11 cellular contexts compared by ENCODE assay signal in genomic region chr1:66283583-66284041, GRCh38.
DNase-seq lines count a peak whose midpoint lies in the region; ATAC-seq and TF ChIP-seq lines count a peak whose summit lies in the region.
"Had no signal": no experiment of that assay in that cellular context is flagged by ENCODE, and none has a peak within 500 bp of the region (broad histone marks: within the 10 kb centered on the region; RNA-seq: fewer than 3 reads in every experiment).

No MANE protein-coding gene starts in this region.

- no peaks in the 10 kb centered on the region for H3K27me3 ChIP-seq in smooth muscle cell (ENCODE audit: low read depth)

- H3K9me3 Mint-ChIP-seq in activated CD4-positive, alpha-beta T cell treated with anti-CD3 and anti-CD28 coated beads, Interleukin-2, amount 10 ng/mL, durations not matched to agents 24 days and 14 days = peaks cover 3% of the 10 kb centered on the region

- no peaks in the 10 kb centered on the region for H3F3A ChIP-seq in smooth muscle cell (ENCODE audit: low read depth)

- no peak overlapping the region for H3K4me3 ChIP-seq in smooth muscle cell

- no peaks in the 10 kb centered on the region for H4K20me1 ChIP-seq in smooth muscle cell (ENCODE audit: low read depth)

- H3K4me1 ChIP-seq in smooth muscle cell (ENCODE audit: low read depth) = no peaks in the 10 kb centered on the region

- TF ChIP-seq CTCF in smooth muscle cell (IDR thresholded peaks at IDR 0.05; ENCODE audit: borderline replicate concordance, insufficient read depth, poor library complexity, severe bottlenecking) = no peak

- H3K27ac Mint-ChIP-seq in activated CD4-positive, alpha-beta T cell treated with anti-CD3 and anti-CD28 coated beads, Interleukin-2, amount 10 ng/mL, durations not matched to agents 24 days and 14 days = peak overlapping the region; percentile 92

- H3K36me3 ChIP-seq in smooth muscle cell (ENCODE audit: low read depth) = no peaks in the 10 kb centered on the region

- H3K27me3 Mint-ChIP-seq in activated CD4-positive, alpha-beta T cell treated with anti-CD3 and anti-CD28 coated beads, Interleukin-2, amount 10 ng/mL, durations not matched to agents 24 days and 14 days = no peaks in the 10 kb centered on the region

- H3K79me2 ChIP-seq in smooth muscle cell (ENCODE audit: low read depth) = no peaks in the 10 kb centered on the region

- H3K9me3 ChIP-seq in smooth muscle cell (replicated peaks; ENCODE audit: low read depth) = no peaks in the 10 kb centered on the region

- H3K9ac ChIP-seq in smooth muscle cell (ENCODE audit: low read depth) = no peak overlapping the region

- peak; percentile 79 for DNase-seq in activated CD4-positive, alpha-beta T cell treated with anti-CD3 and anti-CD28 coated beads, Interleukin-2, amount 10 ng/mL, durations not matched to agents 24 days and 14 days
- no peak for DNase-seq in activated CD4-positive, alpha-beta T cell treated with anti-CD3 and anti-CD28 coated beads for 4 hours
- DNase-seq in RPMI7951 (ENCODE audit: low read depth) (peak; percentile 67), smooth muscle cell (lab: John Stamatoyannopoulos, UW; ENCODE audit: unreplicated experiment) (no peak), HT-29 (ENCODE audit: low spot score) (no peak), OCI-M1 (lab: John Stamatoyannopoulos, UW) (no peak), germinal center (ENCODE audit: low spot score) (no peak)
- DNase-seq: ACHN; NCI-H1694; stimulated activated naive CD4-positive, alpha-beta T cell treated with Interleukin-2 at 50 U/mL for 16 hours had no signal

- H3K4me2 ChIP-seq in smooth muscle cell = peak overlapping the region; percentile 11

- H3K27ac ChIP-seq in smooth muscle cell (ENCODE audit: low read depth) = no peak overlapping the region

- peak; percentile 53 for ATAC-seq in HG02840 (IDR thresholded peaks at IDR 0.05; ENCODE audit: low FRiP score, unreplicated experiment)

- no peaks in the 10 kb centered on the region for H3K36me3 Mint-ChIP-seq in activated CD4-positive, alpha-beta T cell treated with anti-CD3 and anti-CD28 coated beads, Interleukin-2, amount 10 ng/mL, durations not matched to agents 24 days and 14 days (ENCODE audit: low read depth)

- peaks cover 61% of the 10 kb centered on the region for H3K4me1 Mint-ChIP-seq in activated CD4-positive, alpha-beta T cell treated with anti-CD3 and anti-CD28 coated beads, Interleukin-2, amount 10 ng/mL, durations not matched to agents 24 days and 14 days

- no peak overlapping the region for H2AFZ ChIP-seq in smooth muscle cell (ENCODE audit: low read depth)

- intact Hi-C loops in activated CD4-positive, alpha-beta T cell treated with anti-CD3 and anti-CD28 coated beads, Interleukin-2, amount 10 ng/mL, durations not matched to agents 24 days and 14 days (cut with micrococcal nuclease) = loop anchor here (1.0 to 10.0 kb wide), 6 partner anchors 8 to 1049 kb away; no protein-coding TSS in a partner anchor

- WGBS in smooth muscle cell (ENCODE audit: low lambda C conversion rate) = 83% methylated on average over 3 of the region's 3 CpGs

- H3K4me3 Mint-ChIP-seq in activated CD4-positive, alpha-beta T cell treated with anti-CD3 and anti-CD28 coated beads, Interleukin-2, amount 10 ng/mL, durations not matched to agents 24 days and 14 days = peak overlapping the region; percentile 59

Comparison
In these comparisons a context has a peak if more than half of its experiments do, and no peak if none do; other contexts are left out.
1. DNase-seq: peak in activated CD4-positive, alpha-beta T cell treated with anti-CD3 and anti-CD28 coated beads, Interleukin-2, amount 10 ng/mL, durations not matched to agents 24 days and 14 days (single experiment) and RPMI7951 (single experiment); none in activated CD4-positive, alpha-beta T cell treated with anti-CD3 and anti-CD28 coated beads for 4 hours (0 of 2), smooth muscle cell (single experiment), HT-29 (single experiment), OCI-M1 (single experiment) and germinal center (single experiment).